21 cellular contexts compared by ENCODE assay signal in the genomic region with DNA sequence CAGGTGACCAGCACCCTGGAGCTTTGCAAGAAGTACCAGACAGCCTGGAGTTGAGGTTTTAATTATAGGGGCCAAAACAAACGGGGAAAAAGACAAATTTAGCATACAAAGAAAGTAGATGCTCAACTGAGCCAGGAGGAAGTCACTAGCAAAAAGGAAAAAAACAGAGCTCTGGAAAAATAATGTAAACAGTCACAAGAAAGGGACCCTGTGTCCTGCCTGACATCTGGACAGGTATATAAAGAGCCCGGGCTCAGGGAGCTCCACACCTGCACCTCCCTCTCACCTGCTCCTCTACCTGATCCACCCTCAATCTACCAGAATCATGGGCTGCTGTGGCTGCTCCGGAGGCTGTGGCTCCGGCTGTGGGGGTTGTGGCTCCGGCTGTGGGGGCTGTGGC. TPM values are rescaled to one million over a fixed set of nuclear protein-coding genes. Genes with fewer than 3 reads are reported as not detected.
DNase-seq lines count a peak whose midpoint lies in the region; ATAC-seq lines count a peak whose summit lies in the region.
"Had no signal": no experiment of that assay in that cellular context is flagged by ENCODE, and none has a peak within 500 bp of the region (broad histone marks: within the 10 kb centered on the region; RNA-seq: fewer than 3 reads in every experiment).

A gene with protein sequence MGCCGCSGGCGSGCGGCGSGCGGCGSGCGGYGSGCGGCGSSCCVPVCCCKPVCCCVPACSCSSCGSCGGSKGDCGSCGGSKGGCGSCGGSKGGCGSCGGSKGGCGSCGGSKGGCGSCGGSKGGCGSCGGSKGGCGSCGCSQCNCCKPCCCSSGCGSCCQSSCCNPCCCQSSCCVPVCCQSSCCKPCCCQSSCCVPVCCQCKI (plus strand): TSS at position 301 of the 400 bp plus-strand sequence. CDS start 25 bp downstream, at position 326.

- no peak within 1 kb of the TSS for H3K27ac Mint-ChIP-seq in activated naive CD8-positive, alpha-beta T cell treated with anti-CD3 and anti-CD28 coated beads for 36 hours
- H3K27ac Mint-ChIP-seq: CD4-positive, alpha-beta memory T cell; IgD-negative memory B cell had no signal

- H3K9ac ChIP-seq in BLaER1 treated with 17β-estradiol and CSF1 and Interleukin-3, amounts not matched to agents 10 nM and 100 nM = no peak within 1 kb of the TSS
- H3K9ac ChIP-seq: GM23248 had no signal

- H3K4me1 Mint-ChIP-seq in activated naive CD8-positive, alpha-beta T cell treated with anti-CD3 and anti-CD28 coated beads for 36 hours = no peaks in the 10 kb centered on the region

- no peak for ATAC-seq in HG03025 (IDR thresholded peaks at IDR 0.05; ENCODE audit: low FRiP score, unreplicated experiment)
- ATAC-seq in HG02623 (IDR thresholded peaks at IDR 0.05; ENCODE audit: unreplicated experiment) = no peak
- no peak for ATAC-seq in GM21786 (IDR thresholded peaks at IDR 0.05; ENCODE audit: unreplicated experiment)
- ATAC-seq: GM12878, HepG2 had no signal

- no peaks in the 10 kb centered on the region for H3K36me3 Mint-ChIP-seq in activated naive CD8-positive, alpha-beta T cell treated with anti-CD3 and anti-CD28 coated beads for 36 hours
- H3K36me3 Mint-ChIP-seq: CD14-positive monocyte; CD4-positive, alpha-beta memory T cell; IgD-negative memory B cell had no signal

- H3K4me1 ChIP-seq in BLaER1 treated with 17β-estradiol and CSF1 and Interleukin-3, amounts not matched to agents 10 nM and 100 nM = peaks cover 10 to 21% (median 15%) of the 10 kb centered on the region in 10 experiments; a peak in 19 of 20 replicates
- H3K4me1 ChIP-seq: BE2C had no signal

- intact Hi-C loops in posterior vena cava (cut with DNase I) = no loop called here

- no peaks in the 10 kb centered on the region for H3K9me3 Mint-ChIP-seq in activated naive CD8-positive, alpha-beta T cell treated with anti-CD3 and anti-CD28 coated beads for 36 hours

- H3K4me2 ChIP-seq in BLaER1 treated with 17β-estradiol and CSF1 and Interleukin-3, amounts not matched to agents 10 nM and 100 nM = peak within 1 kb of the TSS in 10 of 11 experiments; percentile 7 to 74 (median 42); a peak in 16 of 22 replicates

- H3K27me3 ChIP-seq in BLaER1 treated with 17β-estradiol and CSF1 and Interleukin-3, amounts not matched to agents 10 nM and 100 nM = peaks cover 0 to 28% (median 12%) of the 10 kb centered on the region in 11 experiments; a peak in 8 of 22 replicates
- H3K27me3 ChIP-seq: BE2C had no signal

- no peak within 1 kb of the TSS for H3K27ac ChIP-seq in BLaER1 treated with 17β-estradiol and CSF1 and Interleukin-3, amounts not matched to agents 10 nM and 100 nM
- H3K27ac ChIP-seq: GM23248 had no signal

- H4K20me1 ChIP-seq in BLaER1 treated with 17β-estradiol and CSF1 and Interleukin-3, amounts not matched to agents 10 nM and 100 nM = no peaks in the 10 kb centered on the region; a peak in 2 of 22 replicates

- peaks cover 41% of the 10 kb centered on the region for H3K27me3 Mint-ChIP-seq in activated naive CD8-positive, alpha-beta T cell treated with anti-CD3 and anti-CD28 coated beads for 36 hours

- DNase-seq in DMS53 treated with DMSO at 0.1 percent for 48 hours (lab: John Stamatoyannopoulos, UW; ENCODE audit: unreplicated experiment) (peak; percentile 53), islet precursor cell (peak; percentile 11), posterior vena cava (ENCODE audit: low spot score) (peak; percentile 34)
- no peak for DNase-seq in activated naive CD8-positive, alpha-beta T cell treated with anti-CD3 and anti-CD28 coated beads for 36 hours
- DNase-seq: ACHN; BE2C; CD4-positive, alpha-beta memory T cell; DMS153; EL; GM23248; HCEC 1CT; KBM-7 had no signal

- no peaks in the 10 kb centered on the region for H3K36me3 ChIP-seq in BLaER1 treated with 17β-estradiol and CSF1 and Interleukin-3, amounts not matched to agents 10 nM and 100 nM
- H3K36me3 ChIP-seq: BE2C had no signal

- no peak within 1 kb of the TSS for H3K4me3 Mint-ChIP-seq in activated naive CD8-positive, alpha-beta T cell treated with anti-CD3 and anti-CD28 coated beads for 36 hours
- H3K4me3 Mint-ChIP-seq: CD4-positive, alpha-beta memory T cell; IgD-negative memory B cell had no signal

- H3K4me3 ChIP-seq in BLaER1 treated with 17β-estradiol and CSF1 and Interleukin-3, amounts not matched to agents 10 nM and 100 nM = no peak within 1 kb of the TSS
- H3K4me3 ChIP-seq: GM12878, GM23248 had no signal

- no peaks in the 10 kb centered on the region for H3K9me3 ChIP-seq in BLaER1 treated with 17β-estradiol and CSF1 and Interleukin-3, amounts not matched to agents 10 nM and 100 nM (replicated peaks in 1 of 11)
- H3K9me3 ChIP-seq: BE2C had no signal

RNA-seq across cellular contexts. Expression of the gene that starts here (rescaled TPM):
- not detected for total RNA-seq in posterior vena cava
- not detected for total RNA-seq in activated naive CD8-positive, alpha-beta T cell treated with anti-CD3 and anti-CD28 coated beads for 36 hours
- total RNA-seq: CD4-positive, alpha-beta memory T cell; G401; GM12878; GM23248; HepG2 had no signal

Comparison
In these comparisons a context has a peak if more than half of its experiments do, and no peak if none do; other contexts are left out.
1. Peak in DNase-seq in posterior vena cava; RNA of the gene not detected or under 1 TPM.